In genomic region chr2:30464544-30465170, GRCh38 we compare ENCODE assay signal across 15 cellular contexts. TPM values are rescaled to one million over a fixed set of nuclear protein-coding genes. Genes with fewer than 3 reads are reported as not detected.
DNase-seq lines count a peak whose midpoint lies in the region; ATAC-seq, FAIRE-seq and TF ChIP-seq lines count a peak whose summit lies in the region.
"Had no signal": no experiment of that assay in that cellular context is flagged by ENCODE, and none has a peak within 500 bp of the region (broad histone marks: within the 10 kb centered on the region; RNA-seq: fewer than 3 reads in every experiment).

No MANE protein-coding gene starts in this region.

- ATAC-seq in A549 (peak in 1 of 2 experiments; percentile 63; a peak in 3 of 6 replicates), GM23338 (no peak; the same call in 2 of the 3 replicates), memory B cell (ENCODE audit: low read depth) (no peak), HG02642 (IDR thresholded peaks at IDR 0.05; ENCODE audit: poor library complexity, unreplicated experiment) (no peak), HG03521 (IDR thresholded peaks at IDR 0.05; ENCODE audit: unreplicated experiment) (no peak)
- no peak for ATAC-seq in activated naive CD8-positive, alpha-beta T cell treated with anti-CD3 and anti-CD28 coated beads, Interleukin-2, amount 10 ng/mL, durations not matched to agents 7 days and 5 days (ENCODE audit: low read depth)
- ATAC-seq: Right ventricle myocardium inferior had no signal

- no peaks in the 10 kb centered on the region for H4K20me1 ChIP-seq in GM23338 (replicated peaks; ENCODE audit: insufficient read depth)

- no peaks in the 10 kb centered on the region for H3K27me3 Mint-ChIP-seq in GM23338 (ENCODE audit: insufficient read depth, low read depth, poor library complexity)
- no peaks in the 10 kb centered on the region for H3K27me3 Mint-ChIP-seq in activated naive CD8-positive, alpha-beta T cell treated with anti-CD3 and anti-CD28 coated beads, Interleukin-2, amount 10 ng/mL, durations not matched to agents 7 days and 5 days
- no peaks in the 10 kb centered on the region for H3K27me3 Mint-ChIP-seq in memory B cell

- H3K27ac ChIP-seq in A549 (peak overlapping the region; percentile 6 to 35; a peak in 2 of 6 replicates), GM23338 (ENCODE audit: low read depth) (peak overlapping the region; percentile 37; the same call in 1 of the 2 replicates), vagina (no peak overlapping the region)
- H3K27ac ChIP-seq: dorsolateral prefrontal cortex had no signal

- H3K9me2 ChIP-seq in GM23338 (ENCODE audit: insufficient read depth), result no peaks in the 10 kb centered on the region

- H3K4me3 ChIP-seq in A549 (no peak overlapping the region), GM23338 (no peak overlapping the region), vagina (no peak overlapping the region)
- H3K4me3 ChIP-seq: smooth muscle cell had no signal

- H3K79me2 ChIP-seq in GM23338 (replicated peaks; ENCODE audit: insufficient read depth), result peaks cover 98% of the 10 kb centered on the region

- TF ChIP-seq POLR2A in A549 (IDR thresholded peaks at IDR 0.05; ENCODE audit: low read length) (no peak), vagina (IDR thresholded peaks at IDR 0.05) (no peak)

- TF ChIP-seq CTCF in A549 (IDR thresholded peaks at IDR 0.05), result no peak
- TF ChIP-seq CTCF in GM23338 (conservative IDR thresholded peaks at IDR 0.05; ENCODE audit: low read depth in 2 of 2), result no peak
- no peak for TF ChIP-seq CTCF in vagina (IDR thresholded peaks at IDR 0.05)

- DNase-seq in A549 (ENCODE audit: low read depth in 1 of 2, low spot score in 1 of 2) (no peak), GM23338 (ENCODE audit: low spot score) (no peak), memory B cell (ENCODE audit: low spot score in 2 of 2) (no peak), NCI-H526 treated with DMSO at 0.1 percent for 48 hours (lab: John Stamatoyannopoulos, UW) (no peak), vagina (ENCODE audit: extremely low spot score in 2 of 2) (no peak)
- DNase-seq in activated naive CD8-positive, alpha-beta T cell treated with anti-CD3 and anti-CD28 coated beads, Interleukin-2, amount 10 ng/mL, durations not matched to agents 7 days and 5 days, result no peak
- DNase-seq: activated CD4-positive, alpha-beta T cell treated with anti-CD3 and anti-CD28 coated beads, Interleukin-2, amount 50 U/mL, for 1 hour; dorsolateral prefrontal cortex; NCI-H187; NCI-H774; T-helper 9 cell had no signal

- intact Hi-C loops in vagina (cut with DNase I), result no loop called here

- peaks cover 19% of the 10 kb centered on the region; the same call in 2 of the 3 replicates for H3K4me1 ChIP-seq in A549
- peaks cover 23% of the 10 kb centered on the region for H3K4me1 ChIP-seq in GM23338 (ENCODE audit: insufficient read depth)
- peaks cover 1% of the 10 kb centered on the region for H3K4me1 ChIP-seq in vagina

- no peak overlapping the region for H2AFZ ChIP-seq in GM23338

- H3K4me3 Mint-ChIP-seq in GM23338 (no peak overlapping the region), memory B cell (no peak overlapping the region)
- H3K4me3 Mint-ChIP-seq in activated naive CD8-positive, alpha-beta T cell treated with anti-CD3 and anti-CD28 coated beads, Interleukin-2, amount 10 ng/mL, durations not matched to agents 7 days and 5 days, result peak overlapping the region; percentile 57

- no peak for TF ChIP-seq RAD21 in A549 (conservative IDR thresholded peaks at IDR 0.05 in 1 of 2, IDR thresholded peaks at IDR 0.05 in 1 of 2)

- H3K27me3 ChIP-seq in GM23338 (ENCODE audit: insufficient read depth), result no peaks in the 10 kb centered on the region
- no peaks in the 10 kb centered on the region for H3K27me3 ChIP-seq in vagina
- H3K27me3 ChIP-seq: dorsolateral prefrontal cortex had no signal

- TF ChIP-seq EP300 in A549 (IDR thresholded peaks at IDR 0.05), result no peak

- H3K36me3 Mint-ChIP-seq in GM23338 (ENCODE audit: low read depth) (peaks cover 27% of the 10 kb centered on the region; the same call in 2 of the 3 replicates), memory B cell (peaks cover 19% of the 10 kb centered on the region)
- H3K36me3 Mint-ChIP-seq in activated naive CD8-positive, alpha-beta T cell treated with anti-CD3 and anti-CD28 coated beads, Interleukin-2, amount 10 ng/mL, durations not matched to agents 7 days and 5 days, result peaks cover 31% of the 10 kb centered on the region

- H3F3A ChIP-seq in GM23338 (replicated peaks; ENCODE audit: low read depth), result no peaks in the 10 kb centered on the region

- FAIRE-seq in A549 (lab: Jason Lieb, UNC), result no peak

- H3K9me3 ChIP-seq in A549 (peaks cover 7% of the 10 kb centered on the region; the same call in 1 of the 3 replicates), vagina (no peaks in the 10 kb centered on the region)

- H3K27ac Mint-ChIP-seq in GM23338 (peak overlapping the region; percentile 50), memory B cell (peak overlapping the region; percentile 19)
- H3K27ac Mint-ChIP-seq in activated naive CD8-positive, alpha-beta T cell treated with anti-CD3 and anti-CD28 coated beads, Interleukin-2, amount 10 ng/mL, durations not matched to agents 7 days and 5 days, result no peak overlapping the region

- H3K4me2 ChIP-seq in A549, result 0 out of 3 replicates have a peak overlapping the region, but pooled peaks have one; percentile 3
- no peak overlapping the region for H3K4me2 ChIP-seq in GM23338
- H3K4me2 ChIP-seq: smooth muscle cell had no signal

- H3K36me3 ChIP-seq in GM23338 (ENCODE audit: insufficient read depth), result no peaks in the 10 kb centered on the region
- no peaks in the 10 kb centered on the region for H3K36me3 ChIP-seq in vagina

- WGBS in A549 (ENCODE audit: missing lambda C conversion rate), result 60% methylated on average over 4 of the region's 4 CpGs

- peaks cover 16% of the 10 kb centered on the region; the same call in 2 of the 3 replicates for H3K9me3 Mint-ChIP-seq in GM23338
- H3K9me3 Mint-ChIP-seq in activated naive CD8-positive, alpha-beta T cell treated with anti-CD3 and anti-CD28 coated beads, Interleukin-2, amount 10 ng/mL, durations not matched to agents 7 days and 5 days, result peaks cover 4% of the 10 kb centered on the region
- no peaks in the 10 kb centered on the region for H3K9me3 Mint-ChIP-seq in memory B cell

- H3K4me1 Mint-ChIP-seq in GM23338 (peaks cover 20% of the 10 kb centered on the region), memory B cell (peaks cover 26% of the 10 kb centered on the region)
- H3K4me1 Mint-ChIP-seq in activated naive CD8-positive, alpha-beta T cell treated with anti-CD3 and anti-CD28 coated beads, Interleukin-2, amount 10 ng/mL, durations not matched to agents 7 days and 5 days, result peaks cover 8% of the 10 kb centered on the region

- POLR2A ChIA-PET in A549 (lab: Yijun Ruan, JAX), result interaction anchor here (0.6 kb wide), 1 partner anchor 234 kb away, joined by 6 read pairs; the partner anchor contains the start of gene LBH
- POLR2A ChIA-PET in activated naive CD8-positive, alpha-beta T cell treated with anti-CD3 and anti-CD28 coated beads, Interleukin-2, amount 10 ng/mL, durations not matched to agents 7 days and 5 days (lab: Charles Lee), result no interaction called here

- CTCF ChIA-PET in A549 (lab: Yijun Ruan, JAX), result no interaction called here

TF ChIP-seq in A549, 52 proteins besides CTCF, POLR2A, EP300 and RAD21 (continues in another document):
- TF ChIP-seq RARB (CRISPR knock-in tag; IDR thresholded peaks at IDR 0.05) (no peak), EHF (CRISPR knock-in tag; IDR thresholded peaks at IDR 0.05) (no peak), FOXS1 (CRISPR knock-in tag; IDR thresholded peaks at IDR 0.05) (no peak), HES2 (IDR thresholded peaks at IDR 0.05) (no peak), JUNB (IDR thresholded peaks at IDR 0.05) (no peak), KDM5A (IDR thresholded peaks at IDR 0.05) (no peak), NPAS2 (CRISPR knock-in tag; IDR thresholded peaks at IDR 0.05; ENCODE audit: borderline replicate concordance) (no peak), MYC (IDR thresholded peaks at IDR 0.05; ENCODE audit: borderline replicate concordance, low read length) (no peak), HOXB5 (CRISPR knock-in tag; IDR thresholded peaks at IDR 0.05) (no peak), CHD4 (IDR thresholded peaks at IDR 0.05; ENCODE audit: borderline replicate concordance) (no peak)

TF ChIP-seq in GM23338, 12 proteins besides CTCF, POLR2A, EP300 and RAD21 (continues in another document):
- no peak for TF ChIP-seq CREB1 (CRISPR knock-in tag; IDR thresholded peaks at IDR 0.05; ENCODE audit: low read depth)
- TF ChIP-seq POLR2AphosphoS5 (IDR thresholded peaks at IDR 0.05; ENCODE audit: low read depth), result no peak
- no peak for TF ChIP-seq EZH2phosphoT487 (IDR thresholded peaks at IDR 0.05; ENCODE audit: unreplicated experiment)

RNA-seq across cellular contexts. Expression of gene LCLAT1, which starts 17.6 kb away (rescaled TPM):
- 55.7 and 71.0 TPM in 2 replicates for polyA plus RNA-seq in A549 (2011; rRNA removed)
- 12.3 and 13.7 TPM in 2 replicates for polyA plus RNA-seq in A549 (2012; cell fraction: cytosol; rRNA removed)
- polyA plus RNA-seq in A549 (2012; cell fraction: nucleus; rRNA removed), result 10.3 and 14.2 TPM in 2 replicates
- 17.7 to 19.5 TPM (median 17.9 TPM) in 3 replicates for polyA plus RNA-seq in A549 (2017; fragmentation: RNase III; extraction: RNeasy Plus Mini Kit Qiagen cat#74134 plus additional on column Dnase treatment)
- polyA minus RNA-seq in A549 (2011; rRNA and poly(A)+ RNA removed), result 67.1 and 80.2 TPM in 2 replicates
- 30.1 and 36.8 TPM in 2 replicates for total RNA-seq in GM23338 (2014; rRNA removed; shearing (Covaris generic))
- polyA plus RNA-seq in GM23338 (2016; fragmentation: Nextera tagmentation; extraction: Ambion mirVana), result 11.2 and 11.5 TPM in 2 replicates
- total RNA-seq in activated naive CD8-positive, alpha-beta T cell treated with anti-CD3 and anti-CD28 coated beads, Interleukin-2, amount 10 ng/mL, durations not matched to agents 7 days and 5 days, result 10 to 100 TPM; 19.8 to 21.2 TPM
- total RNA-seq in vagina, result 19.6 TPM
